In genomic region chr22:25080855-25081254, GRCh38 we compare ENCODE assay signal across 16 cellular contexts.
"Had no signal": no experiment of that assay in that cellular context is flagged by ENCODE, and none has a peak within 500 bp of the region (broad histone marks: within the 10 kb centered on the region; RNA-seq: fewer than 3 reads in every experiment).

No MANE protein-coding gene starts in this region.

- H3K4me2 ChIP-seq: smooth muscle cell had no signal

- H3K4me1 ChIP-seq: sigmoid colon had no signal

- ATAC-seq: gastroesophageal sphincter; left cardiac atrium; stimulated activated naive CD8-positive, alpha-beta T cell treated with anti-CD3 and anti-CD28 coated beads, Interleukin-15, Interleukin-2, amounts not matched to agents 100 U/mL and 50 U/mL, for 24 hours had no signal

- H3K27ac ChIP-seq: epithelial cell of prostate, esophagus muscularis mucosa, gastroesophageal sphincter, left ventricle myocardium inferior, lower lobe of right lung, pancreas, sigmoid colon, suprapubic skin, transverse colon had no signal

- H3K27me3 ChIP-seq: esophagus muscularis mucosa, gastroesophageal sphincter, pancreas, sigmoid colon, suprapubic skin, transverse colon had no signal

- H3K36me3 ChIP-seq: esophagus muscularis mucosa, gastroesophageal sphincter, left ventricle myocardium inferior, lower lobe of right lung, pancreas, sigmoid colon, suprapubic skin, transverse colon had no signal

- DNase-seq: kidney; left cardiac atrium; left ventricle myocardium inferior; lower lobe of right lung; naive B cell; occipital lobe; sigmoid colon; stimulated activated CD4-positive, alpha-beta T cell treated with anti-CD3 and anti-CD28 coated beads, Interleukin-2, amount 100 ng/mL, for 48 hours had no signal

- H3K4me3 ChIP-seq: esophagus muscularis mucosa, gastroesophageal sphincter, left ventricle myocardium inferior, lower lobe of right lung, pancreas, sigmoid colon, smooth muscle cell, suprapubic skin, transverse colon had no signal

- H3K9me3 ChIP-seq: esophagus muscularis mucosa, gastroesophageal sphincter, left ventricle myocardium inferior, lower lobe of right lung, pancreas, sigmoid colon, suprapubic skin, transverse colon had no signal
